ENCODE assay signal across 8 cellular contexts in the genomic region with DNA sequence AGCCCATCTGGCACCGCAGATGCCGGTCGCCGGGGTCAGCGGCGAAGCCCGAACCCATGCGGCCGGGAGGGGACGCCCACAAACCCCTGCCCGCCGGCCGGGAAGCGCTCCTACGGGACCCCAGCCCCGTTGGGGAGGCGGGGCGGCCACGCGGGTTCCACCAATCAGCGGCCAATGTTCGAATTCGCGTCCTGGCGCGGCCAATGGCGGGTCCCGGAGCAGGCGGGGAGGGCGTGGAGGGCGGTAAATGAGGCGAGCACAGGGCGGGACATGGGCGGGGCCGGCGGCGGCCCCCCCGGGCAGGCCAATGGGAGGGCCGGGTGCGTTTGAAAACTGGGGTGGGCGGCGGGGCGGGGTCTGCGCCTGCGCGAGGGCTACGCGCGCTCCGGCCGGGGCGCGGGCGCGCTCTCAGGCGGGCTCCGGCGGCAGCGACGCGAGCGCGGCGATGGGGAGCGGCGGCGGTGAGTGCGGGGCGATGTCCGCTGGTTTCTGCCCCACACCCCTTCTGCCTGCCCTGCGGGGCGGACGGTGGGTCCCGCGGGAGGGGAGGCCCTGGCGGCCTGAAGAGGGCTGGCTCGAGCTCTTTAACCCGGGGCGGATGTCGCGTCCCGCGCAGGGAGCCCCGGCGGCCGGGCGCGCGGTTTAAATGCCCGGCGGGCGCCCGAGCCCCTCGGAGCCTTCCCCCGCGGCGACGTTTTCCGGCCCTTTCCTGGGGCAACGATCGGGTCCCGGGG. TPM values are rescaled to one million over a fixed set of nuclear protein-coding genes. Genes with fewer than 3 reads are reported as not detected.
A peak's percentile ranks its signal among the peaks of the same experiment; 100 is the strongest.
DNase-seq lines count a peak whose midpoint lies in the region; ATAC-seq and TF ChIP-seq lines count a peak whose summit lies in the region.

A gene with protein sequence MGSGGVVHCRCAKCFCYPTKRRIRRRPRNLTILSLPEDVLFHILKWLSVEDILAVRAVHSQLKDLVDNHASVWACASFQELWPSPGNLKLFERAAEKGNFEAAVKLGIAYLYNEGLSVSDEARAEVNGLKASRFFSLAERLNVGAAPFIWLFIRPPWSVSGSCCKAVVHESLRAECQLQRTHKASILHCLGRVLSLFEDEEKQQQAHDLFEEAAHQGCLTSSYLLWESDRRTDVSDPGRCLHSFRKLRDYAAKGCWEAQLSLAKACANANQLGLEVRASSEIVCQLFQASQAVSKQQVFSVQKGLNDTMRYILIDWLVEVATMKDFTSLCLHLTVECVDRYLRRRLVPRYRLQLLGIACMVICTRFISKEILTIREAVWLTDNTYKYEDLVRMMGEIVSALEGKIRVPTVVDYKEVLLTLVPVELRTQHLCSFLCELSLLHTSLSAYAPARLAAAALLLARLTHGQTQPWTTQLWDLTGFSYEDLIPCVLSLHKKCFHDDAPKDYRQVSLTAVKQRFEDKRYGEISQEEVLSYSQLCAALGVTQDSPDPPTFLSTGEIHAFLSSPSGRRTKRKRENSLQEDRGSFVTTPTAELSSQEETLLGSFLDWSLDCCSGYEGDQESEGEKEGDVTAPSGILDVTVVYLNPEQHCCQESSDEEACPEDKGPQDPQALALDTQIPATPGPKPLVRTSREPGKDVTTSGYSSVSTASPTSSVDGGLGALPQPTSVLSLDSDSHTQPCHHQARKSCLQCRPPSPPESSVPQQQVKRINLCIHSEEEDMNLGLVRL (plus strand): TSS at position 411 of the 734 bp plus-strand sequence. CDS start 35 bp downstream, at position 446.

- no peaks in the 10 kb centered on the region for H3K36me3 Mint-ChIP-seq in natural killer cell treated with Interleukin-12 subunit alpha and Interleukin-12 subunit beta and Interleukin-15 and Interleukin-18, amount 100 ng/mL, for 72 hours

- H3K4me3 ChIP-seq in LNCaP clone FGC (ENCODE audit: low read depth, low read length) (peak within 1 kb of the TSS; percentile 78), fibroblast of pulmonary artery (replicated peaks; ENCODE audit: low read depth, low read length) (peak within 1 kb of the TSS; percentile 70)

- H3K9me3 Mint-ChIP-seq in natural killer cell treated with Interleukin-12 subunit alpha and Interleukin-12 subunit beta and Interleukin-15 and Interleukin-18, amount 100 ng/mL, for 72 hours: no peaks in the 10 kb centered on the region

- H3K27ac Mint-ChIP-seq in natural killer cell treated with Interleukin-12 subunit alpha and Interleukin-12 subunit beta and Interleukin-15 and Interleukin-18, amount 100 ng/mL, for 72 hours: peak within 1 kb of the TSS; percentile 68 to 77

- peak within 1 kb of the TSS; percentile 94 for H3K4me3 Mint-ChIP-seq in natural killer cell treated with Interleukin-12 subunit alpha and Interleukin-12 subunit beta and Interleukin-15 and Interleukin-18, amount 100 ng/mL, for 72 hours

- DNase-seq in EL (peak; percentile 95), GOT3 (lab: John Stamatoyannopoulos, UW) (peak; percentile 89), LNCaP clone FGC (ENCODE audit: low read depth) (peak; percentile 77), RPMI8226 (peak; percentile 99), fibroblast of pulmonary artery (ENCODE audit: low read depth) (peak; percentile 94)
- peak; percentile 97 for DNase-seq in activated T-helper 9 cell treated with anti-CD3 and anti-CD28 coated beads, Interleukin-2, amount 50 U/mL, for 16 hours (ENCODE audit: low read depth)
- DNase-seq in natural killer cell treated with Interleukin-12 subunit alpha and Interleukin-12 subunit beta and Interleukin-15 and Interleukin-18, amount 100 ng/mL, for 72 hours (ENCODE audit: low spot score): peak; percentile 96
- peak; percentile 97 for DNase-seq in stimulated activated naive CD4-positive, alpha-beta T cell treated with Interleukin-2 at 50 U/mL for 16 hours (lab: John Stamatoyannopoulos, UW)

- peaks cover 18 to 30% of the 10 kb centered on the region in 2 donors for H3K4me1 Mint-ChIP-seq in natural killer cell treated with Interleukin-12 subunit alpha and Interleukin-12 subunit beta and Interleukin-15 and Interleukin-18, amount 100 ng/mL, for 72 hours (ENCODE audit: low read depth in 2 of 2)

- H3K27me3 Mint-ChIP-seq in natural killer cell treated with Interleukin-12 subunit alpha and Interleukin-12 subunit beta and Interleukin-15 and Interleukin-18, amount 100 ng/mL, for 72 hours: no peaks in the 10 kb centered on the region

- peak; percentile 98 to 99 for ATAC-seq in natural killer cell treated with Interleukin-12 subunit alpha and Interleukin-12 subunit beta and Interleukin-15 and Interleukin-18, amount 100 ng/mL, for 72 hours

- 0 out of 2 replicates have a peak, but pooled peaks have one; percentile 1 for TF ChIP-seq CTCF in LNCaP clone FGC (IDR thresholded peaks at IDR 0.05; ENCODE audit: control insufficient read depth, extremely low read depth, insufficient read depth)
- TF ChIP-seq CTCF in fibroblast of pulmonary artery (IDR thresholded peaks at IDR 0.05; ENCODE audit: low read length, missing control alignments): no peak

RNA-seq across cellular contexts. Expression of the gene that starts here (rescaled TPM):
- total RNA-seq in natural killer cell treated with Interleukin-12 subunit alpha and Interleukin-12 subunit beta and Interleukin-15 and Interleukin-18, amount 100 ng/mL, for 72 hours: 10 to 100 TPM; 36.1 to 79.5 TPM

Comparison
In these comparisons a context has a peak if more than half of its experiments do, and no peak if none do; other contexts are left out.
1. Peak in every context shown above with its lines: DNase-seq, ATAC-seq and H3K4me3 ChIP-seq.